ENCODE assay signal across 1 cellular context in genomic region chr17:31266042-31266441, GRCh38.
TF ChIP-seq lines count a peak whose summit lies in the region.

No MANE protein-coding gene starts in this region.

TF ChIP-seq in A549, 52 proteins besides CTCF, POLR2A, EP300 and RAD21:
- TF ChIP-seq, protein P1, sequence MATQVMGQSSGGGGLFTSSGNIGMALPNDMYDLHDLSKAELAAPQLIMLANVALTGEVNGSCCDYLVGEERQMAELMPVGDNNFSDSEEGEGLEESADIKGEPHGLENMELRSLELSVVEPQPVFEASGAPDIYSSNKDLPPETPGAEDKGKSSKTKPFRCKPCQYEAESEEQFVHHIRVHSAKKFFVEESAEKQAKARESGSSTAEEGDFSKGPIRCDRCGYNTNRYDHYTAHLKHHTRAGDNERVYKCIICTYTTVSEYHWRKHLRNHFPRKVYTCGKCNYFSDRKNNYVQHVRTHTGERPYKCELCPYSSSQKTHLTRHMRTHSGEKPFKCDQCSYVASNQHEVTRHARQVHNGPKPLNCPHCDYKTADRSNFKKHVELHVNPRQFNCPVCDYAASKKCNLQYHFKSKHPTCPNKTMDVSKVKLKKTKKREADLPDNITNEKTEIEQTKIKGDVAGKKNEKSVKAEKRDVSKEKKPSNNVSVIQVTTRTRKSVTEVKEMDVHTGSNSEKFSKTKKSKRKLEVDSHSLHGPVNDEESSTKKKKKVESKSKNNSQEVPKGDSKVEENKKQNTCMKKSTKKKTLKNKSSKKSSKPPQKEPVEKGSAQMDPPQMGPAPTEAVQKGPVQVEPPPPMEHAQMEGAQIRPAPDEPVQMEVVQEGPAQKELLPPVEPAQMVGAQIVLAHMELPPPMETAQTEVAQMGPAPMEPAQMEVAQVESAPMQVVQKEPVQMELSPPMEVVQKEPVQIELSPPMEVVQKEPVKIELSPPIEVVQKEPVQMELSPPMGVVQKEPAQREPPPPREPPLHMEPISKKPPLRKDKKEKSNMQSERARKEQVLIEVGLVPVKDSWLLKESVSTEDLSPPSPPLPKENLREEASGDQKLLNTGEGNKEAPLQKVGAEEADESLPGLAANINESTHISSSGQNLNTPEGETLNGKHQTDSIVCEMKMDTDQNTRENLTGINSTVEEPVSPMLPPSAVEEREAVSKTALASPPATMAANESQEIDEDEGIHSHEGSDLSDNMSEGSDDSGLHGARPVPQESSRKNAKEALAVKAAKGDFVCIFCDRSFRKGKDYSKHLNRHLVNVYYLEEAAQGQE (IDR thresholded peaks at IDR 0.05), result no peak
- TF ChIP-seq CEBPB (IDR thresholded peaks at IDR 0.05), result peak in 1 of 2 experiments; percentile 56; a peak in 2 of 4 replicates
TF ChIP-seq in A549: peak in this region for 1.
